ENCODE assay signal across 27 cellular contexts in genomic region chr11:134943544-134943943, GRCh38.
"Had no signal": no experiment of that assay in that cellular context is flagged by ENCODE, and none has a peak within 500 bp of the region (broad histone marks: within the 10 kb centered on the region; RNA-seq: fewer than 3 reads in every experiment).

No MANE protein-coding gene starts in this region.

- H3K27ac ChIP-seq: colonic mucosa, epithelial cell of prostate, esophagus squamous epithelium, gastrocnemius medialis, heart right ventricle, left lung, lower lobe of right lung had no signal

- H3K27me3 Mint-ChIP-seq: dendritic cell treated with granulocyte-macrophage colony-stimulating factor and Interleukin-4, amounts not matched to agents 40 ng/mL and 50 ng/mL, for 4 days had no signal

- H3K9me3 ChIP-seq: colonic mucosa, esophagus squamous epithelium, gastrocnemius medialis, heart right ventricle, left lung, lower lobe of right lung, mucosa of descending colon had no signal

- H3K4me3 ChIP-seq: colonic mucosa, esophagus squamous epithelium, gastrocnemius medialis, heart right ventricle, left lung, lower lobe of right lung, mucosa of descending colon had no signal

- ATAC-seq: effector memory CD8-positive, alpha-beta T cell; esophagus mucosa; gastrocnemius medialis; heart right ventricle; left cardiac atrium; left lung; left ventricle myocardium superior; lower lobe of right lung; mucosa of descending colon had no signal

- H3K36me3 ChIP-seq: colonic mucosa, esophagus squamous epithelium, gastrocnemius medialis, heart right ventricle, left lung, lower lobe of right lung had no signal

- H3K4me1 ChIP-seq: colonic mucosa, left lung had no signal

- FAIRE-seq: endometrium, islet of Langerhans, keratinocyte had no signal

- H3K27ac Mint-ChIP-seq: dendritic cell treated with granulocyte-macrophage colony-stimulating factor and Interleukin-4, amounts not matched to agents 40 ng/mL and 50 ng/mL, for 4 days; effector memory CD8-positive, alpha-beta T cell; mesothelial cell of epicardium had no signal

- H3K36me3 Mint-ChIP-seq: mesothelial cell of epicardium had no signal

- H3K9me3 Mint-ChIP-seq: dendritic cell treated with granulocyte-macrophage colony-stimulating factor and Interleukin-4, amounts not matched to agents 40 ng/mL and 50 ng/mL, for 4 days; effector memory CD8-positive, alpha-beta T cell; endodermal cell; mesothelial cell of epicardium had no signal

- H3K4me3 Mint-ChIP-seq: dendritic cell treated with granulocyte-macrophage colony-stimulating factor and Interleukin-4, amounts not matched to agents 40 ng/mL and 50 ng/mL, for 4 days; effector memory CD8-positive, alpha-beta T cell; endodermal cell; mesothelial cell of epicardium had no signal

- DNase-seq: colonic mucosa; cortex of kidney; effector CD8-positive, alpha-beta T cell; effector memory CD8-positive, alpha-beta T cell; endodermal cell; erythroblast; esophagus squamous epithelium; foreskin fibroblast; foreskin melanocyte; gastrocnemius medialis; glutamatergic neuron; head of caudate nucleus; heart right ventricle; hippocampal formation; left cardiac atrium; left lung; left ventricle myocardium superior; lower lobe of right lung; mesenchymal stem cell; mucosa of descending colon had no signal

- H3K27me3 ChIP-seq: colonic mucosa, gastrocnemius medialis had no signal
